In the genomic region with DNA sequence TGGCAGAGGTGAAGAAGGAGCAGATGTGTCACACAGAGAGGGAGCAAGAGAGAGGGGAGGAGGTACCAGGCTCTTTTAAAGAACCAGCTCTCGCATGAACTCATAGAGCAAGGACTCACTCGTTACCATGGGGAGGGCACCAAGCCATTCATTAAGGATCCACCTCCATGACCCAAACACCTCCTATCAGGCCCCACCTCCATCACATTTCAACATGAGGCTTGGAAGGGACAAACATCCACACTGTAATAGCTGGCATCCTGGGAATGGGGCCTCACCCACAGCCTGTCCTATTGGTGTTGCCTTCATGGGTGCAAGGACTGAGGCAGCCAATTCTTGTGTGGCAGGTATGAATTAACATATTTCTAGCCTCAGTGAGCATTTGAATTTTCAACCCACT, we compare ENCODE assay signal across 14 cellular contexts. TPM values are rescaled to one million over a fixed set of nuclear protein-coding genes. Genes with fewer than 3 reads are reported as not detected.
DNase-seq lines count a peak whose midpoint lies in the region; ATAC-seq, FAIRE-seq and TF ChIP-seq lines count a peak whose summit lies in the region.
"Had no signal": no experiment of that assay in that cellular context is flagged by ENCODE, and none has a peak within 500 bp of the region (broad histone marks: within the 10 kb centered on the region; RNA-seq: fewer than 3 reads in every experiment).

No MANE protein-coding gene starts in this region.

- H3K4me1 ChIP-seq in OCI-LY1 (ENCODE audit: insufficient read depth, low read length, severe bottlenecking) (peaks cover 99% of the 10 kb centered on the region), astrocyte (ENCODE audit: insufficient read depth, low read length) (peaks cover 20% of the 10 kb centered on the region)

- H3K9me3 Mint-ChIP-seq in activated CD4-positive, alpha-beta T cell treated with anti-CD3 and anti-CD28 coated beads for 36 hours (ENCODE audit: low read depth), result no peaks in the 10 kb centered on the region
- H3K9me3 Mint-ChIP-seq in astrocyte (ENCODE audit: unreplicated experiment), result no peaks in the 10 kb centered on the region

- intact Hi-C loops in activated CD4-positive, alpha-beta T cell treated with anti-CD3 and anti-CD28 coated beads for 36 hours (cut with DNase I, micrococcal nuclease), result loop anchor here (1.0 to 5.0 kb wide), 5 partner anchors 35 to 357 kb away; partner anchors contain the start of gene DTWD2 (in 1 of the 2)

- H3K4me2 ChIP-seq in OCI-LY1 (ENCODE audit: low read length) (peak overlapping the region; percentile 28), astrocyte (ENCODE audit: low read length) (peak overlapping the region; percentile 50)
- H3K4me2 ChIP-seq: A549 had no signal

- no peaks in the 10 kb centered on the region for H3K9me2 ChIP-seq in OCI-LY1 (ENCODE audit: low read depth, low read length)

- H3K36me3 ChIP-seq in OCI-LY1 (ENCODE audit: insufficient read depth, low read length) (peaks cover 15% of the 10 kb centered on the region; the same call in 1 of the 2 replicates), astrocyte (ENCODE audit: insufficient read depth, low read length) (no peaks in the 10 kb centered on the region)
- H3K36me3 ChIP-seq: heart right ventricle had no signal

- no peaks in the 10 kb centered on the region for H3K27me3 Mint-ChIP-seq in activated CD4-positive, alpha-beta T cell treated with anti-CD3 and anti-CD28 coated beads for 36 hours
- H3K27me3 Mint-ChIP-seq in astrocyte (ENCODE audit: low read depth, unreplicated experiment), result no peaks in the 10 kb centered on the region

- H3K4me3 ChIP-seq in OCI-LY1 (ENCODE audit: low read depth, low read length, poor library complexity, severe bottlenecking) (no peak overlapping the region), astrocyte (ENCODE audit: insufficient read depth, low read depth, low read length) (no peak overlapping the region), retinal pigment epithelial cell (ENCODE audit: low read length) (no peak overlapping the region)
- H3K4me3 ChIP-seq: A549, body of pancreas, heart right ventricle, K562 had no signal

- H3K4me1 Mint-ChIP-seq in activated CD4-positive, alpha-beta T cell treated with anti-CD3 and anti-CD28 coated beads for 36 hours, result peaks cover 98% of the 10 kb centered on the region
- H3K4me1 Mint-ChIP-seq in astrocyte (ENCODE audit: low read depth, unreplicated experiment), result peaks cover 32% of the 10 kb centered on the region

- no peak for FAIRE-seq in astrocyte (lab: Jason Lieb, UNC)
- FAIRE-seq: A549, K562 had no signal

- H2AFZ ChIP-seq in OCI-LY1 (ENCODE audit: low read length) (no peak overlapping the region), astrocyte (ENCODE audit: low read depth, low read length) (no peak overlapping the region)

- no peak for DNase-seq in activated CD4-positive, alpha-beta T cell treated with anti-CD3 and anti-CD28 coated beads for 36 hours
- DNase-seq in activated CD4-positive, alpha-beta T cell treated with anti-CD3 and anti-CD28 coated beads, Interleukin-2, amount 50 U/mL, for 1 hour, result no peak
- DNase-seq in astrocyte (ENCODE audit: low read depth) (no peak), retinal pigment epithelial cell (ENCODE audit: low read depth) (no peak), iPS-NIHi7 (ENCODE audit: extremely low spot score) (no peak)
- DNase-seq: body of pancreas, heart right ventricle, NCI-H1417 treated with DMSO at 0.1 percent for 48 hours, NCI-H2227 treated with DMSO at 0.1 percent for 48 hours had no signal

- peak; percentile 18 for ATAC-seq in activated CD4-positive, alpha-beta T cell treated with anti-CD3 and anti-CD28 coated beads for 36 hours
- ATAC-seq in GM21786 (IDR thresholded peaks at IDR 0.05; ENCODE audit: unreplicated experiment) (no peak), GM18498 (IDR thresholded peaks at IDR 0.05; ENCODE audit: unreplicated experiment) (no peak)
- ATAC-seq: A549, body of pancreas, heart right ventricle, K562 had no signal

- peak overlapping the region; percentile 48 for H3K4me3 Mint-ChIP-seq in activated CD4-positive, alpha-beta T cell treated with anti-CD3 and anti-CD28 coated beads for 36 hours
- no peak overlapping the region for H3K4me3 Mint-ChIP-seq in astrocyte (ENCODE audit: unreplicated experiment)

- H3K27ac Mint-ChIP-seq in activated CD4-positive, alpha-beta T cell treated with anti-CD3 and anti-CD28 coated beads for 36 hours, result peak overlapping the region; percentile 96
- H3K27ac Mint-ChIP-seq in astrocyte (ENCODE audit: unreplicated experiment), result no peak overlapping the region

- H3K27ac ChIP-seq in OCI-LY1 (ENCODE audit: low read depth, low read length, poor library complexity, severe bottlenecking), result peak overlapping the region; percentile 99
- no peak overlapping the region for H3K27ac ChIP-seq in astrocyte (ENCODE audit: low read depth, low read length)
- H3K27ac ChIP-seq: A549, body of pancreas had no signal

- TF ChIP-seq CTCF in OCI-LY1 (IDR thresholded peaks at IDR 0.05; ENCODE audit: low read length) (no peak), astrocyte (IDR thresholded peaks at IDR 0.05; ENCODE audit: insufficient read depth, low read depth, low read length) (no peak), retinal pigment epithelial cell (conservative IDR thresholded peaks at IDR 0.05; ENCODE audit: low read depth, low read length) (peak; percentile 1)

- H4K20me1 ChIP-seq in OCI-LY1 (ENCODE audit: insufficient read depth, low read length) (no peaks in the 10 kb centered on the region), astrocyte (ENCODE audit: insufficient read depth, low read length) (no peaks in the 10 kb centered on the region)

- H3K27me3 ChIP-seq in OCI-LY1 (ENCODE audit: insufficient read depth, low read length) (no peaks in the 10 kb centered on the region), astrocyte (ENCODE audit: insufficient read depth, low read length) (no peaks in the 10 kb centered on the region)
- H3K27me3 ChIP-seq: body of pancreas, heart right ventricle had no signal

- POLR2A ChIA-PET in activated CD4-positive, alpha-beta T cell treated with anti-CD3 and anti-CD28 coated beads for 36 hours (lab: Charles Lee), result interaction anchor here (0.6 to 2.2 kb wide), 11 partner anchors 10 to 292 kb away, joined by 3 to 12 read pairs (median 3); partner anchors contain the start of gene TNFAIP8

- H3K79me2 ChIP-seq in OCI-LY1 (ENCODE audit: insufficient read depth, low read length) (peaks cover 45% of the 10 kb centered on the region), astrocyte (ENCODE audit: insufficient read depth, low read length) (no peaks in the 10 kb centered on the region)

- CTCF ChIA-PET in activated CD4-positive, alpha-beta T cell treated with anti-CD3 and anti-CD28 coated beads for 36 hours (lab: Charles Lee), result interaction anchor here (0.6 to 6.0 kb wide), 15 partner anchors 10 to 92 kb away, joined by 3 to 38 read pairs (median 4); partner anchors contain the start of gene TNFAIP8

- peaks cover 53% of the 10 kb centered on the region for H3K36me3 Mint-ChIP-seq in activated CD4-positive, alpha-beta T cell treated with anti-CD3 and anti-CD28 coated beads for 36 hours (ENCODE audit: low read depth)
- peaks cover 3% of the 10 kb centered on the region for H3K36me3 Mint-ChIP-seq in astrocyte (ENCODE audit: low read depth, unreplicated experiment)

- H3K9me3 ChIP-seq in OCI-LY1 (ENCODE audit: low read length), result no peaks in the 10 kb centered on the region
- no peaks in the 10 kb centered on the region for H3K9me3 ChIP-seq in astrocyte (ENCODE audit: insufficient read depth, low read depth, low read length)
- H3K9me3 ChIP-seq: A549, body of pancreas, heart right ventricle had no signal

- H3F3A ChIP-seq in OCI-LY1 (ENCODE audit: insufficient read depth, low read length), result peaks cover 15% of the 10 kb centered on the region; the same call in 1 of the 2 replicates

- H3K9ac ChIP-seq in OCI-LY1 (ENCODE audit: low read length) (no peak overlapping the region), astrocyte (ENCODE audit: low read length) (no peak overlapping the region)

RNA-seq across cellular contexts. Expression of gene TNFAIP8, which starts 11.6 kb away (rescaled TPM):
- total RNA-seq in activated CD4-positive, alpha-beta T cell treated with anti-CD3 and anti-CD28 coated beads for 36 hours, result 100 to 1,000 TPM; 166 to 171 TPM
- total RNA-seq in astrocyte, result 25.9 and 33.1 TPM in 2 replicates
